19 cellular contexts compared by ENCODE assay signal in the genomic region with DNA sequence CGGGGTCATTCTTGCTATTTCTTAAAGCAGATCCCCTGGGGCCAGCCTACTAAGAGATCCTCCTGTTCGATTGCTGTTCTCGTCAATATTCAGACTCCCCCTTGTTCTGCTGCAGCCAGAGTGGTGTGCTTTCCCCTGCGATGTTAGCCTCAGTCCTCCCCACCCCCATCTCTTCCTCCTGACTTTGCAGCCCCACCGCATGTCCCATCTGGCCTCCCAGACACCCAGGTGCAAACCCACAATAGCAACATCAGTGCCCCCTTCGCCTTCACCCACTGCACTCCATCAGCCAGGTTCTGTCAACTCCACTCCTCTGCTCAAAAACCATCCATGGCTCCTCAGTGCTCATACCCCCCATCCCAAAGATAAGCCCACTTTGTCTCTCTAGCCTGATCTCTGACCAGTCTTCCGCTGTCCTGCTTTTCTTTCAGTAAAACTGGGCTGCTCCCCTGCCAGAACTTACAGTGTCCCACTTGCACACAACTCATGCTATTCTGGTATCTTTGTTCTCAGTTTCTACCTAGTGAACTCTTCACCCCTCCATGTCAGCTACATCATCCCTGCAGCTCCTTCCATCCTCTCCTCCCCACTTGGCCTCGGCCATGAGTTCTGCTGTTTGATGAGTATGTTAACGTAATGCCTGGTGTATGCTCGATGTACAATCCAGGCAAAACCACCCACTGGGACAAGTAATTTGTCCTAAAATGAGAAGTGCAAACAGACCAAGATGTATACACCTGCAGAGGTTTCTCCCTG. TPM values are rescaled to one million over a fixed set of nuclear protein-coding genes. Genes with fewer than 3 reads are reported as not detected.
A peak's percentile ranks its signal among the peaks of the same experiment; 100 is the strongest.
DNase-seq lines count a peak whose midpoint lies in the region; ATAC-seq, FAIRE-seq and TF ChIP-seq lines count a peak whose summit lies in the region.
"Had no signal": no experiment of that assay in that cellular context is flagged by ENCODE, and none has a peak within 500 bp of the region (broad histone marks: within the 10 kb centered on the region; RNA-seq: fewer than 3 reads in every experiment).

No MANE protein-coding gene starts in this region.

- H3K27ac ChIP-seq in cardiac muscle cell, result peak overlapping the region; percentile 73
- no peak overlapping the region for H3K27ac ChIP-seq in right atrium auricular region
- no peak overlapping the region for H3K27ac ChIP-seq in H1 (ENCODE audit: low read depth, low read length)
- H3K27ac ChIP-seq: Peyer's patch had no signal

- H3K36me3 ChIP-seq in cardiac muscle cell (peaks cover 3% of the 10 kb centered on the region), right atrium auricular region (no peaks in the 10 kb centered on the region), H1 (ENCODE audit: control insufficient read depth in 2 of 4, insufficient read depth in 4 of 4, low read length in 3 of 4) (no peaks in the 10 kb centered on the region)
- H3K36me3 ChIP-seq: Peyer's patch had no signal

- 0 out of 2 replicates have a peak, but pooled peaks cover 1% of the 10 kb centered on the region for H3K23me2 ChIP-seq in H1 (ENCODE audit: low read depth, low read length)

- 76% methylated on average over 10 of the region's 10 CpGs; no CpG with 5 or more reads in 1 of the 2 experiments for WGBS in H1 (ENCODE audit: extremely low coverage in 1 of 2, insufficient coverage in 1 of 2, insufficient read length in 1 of 2, insufficient replicate concordance in 2 of 2, low coverage in 1 of 2, low lambda C conversion rate in 2 of 2, missing lambda C conversion rate in 1 of 2), 2 experiments

- peak overlapping the region; percentile 73; the same call in 1 of the 2 replicates for H2BK15ac ChIP-seq in H1 (ENCODE audit: low read length)

- H3K27me3 ChIP-seq in cardiac muscle cell (no peaks in the 10 kb centered on the region), right atrium auricular region (no peaks in the 10 kb centered on the region), H1 (replicated peaks in 1 of 4; ENCODE audit: control insufficient read depth in 3 of 4, extremely low read depth in 1 of 4, insufficient read depth in 3 of 4, low read length in 3 of 4) (no peaks in the 10 kb centered on the region)
- H3K27me3 ChIP-seq: Peyer's patch had no signal

- H2BK120ac ChIP-seq in H1 (replicated peaks; ENCODE audit: low read depth, low read length), result no peak overlapping the region

- H2AFZ ChIP-seq in H1 (ENCODE audit: low read length), result no peak overlapping the region

- no peak for ATAC-seq in GM18517 (IDR thresholded peaks at IDR 0.05; ENCODE audit: unreplicated experiment)
- ATAC-seq: K562, T-helper 17 cell had no signal

- H3K56ac ChIP-seq in H1 (replicated peaks; ENCODE audit: insufficient read length, low read depth, low read length), result no peak overlapping the region

- in situ Hi-C loops in G401 (cut with HindIII; ENCODE audit: low sequenced_read_pairs), result no loop called here

- H3K4ac ChIP-seq in H1 (replicated peaks; ENCODE audit: insufficient read length, low read depth, low read length), result no peak overlapping the region

- H3K18ac ChIP-seq in H1 (ENCODE audit: extremely low read depth, low read length), result 0 out of 2 replicates have a peak overlapping the region, but pooled peaks have one; percentile 34

- POLR2A ChIA-PET in H1 (lab: Charles Lee; ENCODE audit: partially characterized antibody), result interaction anchor here (1.0 to 2.1 kb wide), 3 partner anchors 10 to 51 kb away, joined by 3 to 7 read pairs (median 3); no protein-coding TSS in a partner anchor

- no peak for FAIRE-seq in H1 (lab: Jason Lieb, UNC)
- FAIRE-seq in urothelium cell line (lab: Jason Lieb, UNC), result peak; percentile 79
- no peak for FAIRE-seq in GM12891 (lab: Jason Lieb, UNC)
- FAIRE-seq: A204.1, K562 had no signal

- no peak overlapping the region for H3K4me3 ChIP-seq in cardiac muscle cell
- H3K4me3 ChIP-seq in right atrium auricular region, result no peak overlapping the region
- no peak overlapping the region for H3K4me3 ChIP-seq in H1 (ENCODE audit: extremely low read depth in 1 of 4, insufficient read depth in 2 of 4, low read depth in 3 of 4, low read length in 4 of 4)
- H3K4me3 ChIP-seq: K562, Peyer's patch had no signal

- no peak overlapping the region for H3K23ac ChIP-seq in H1 (ENCODE audit: insufficient read length)

- no peaks in the 10 kb centered on the region for H3K79me2 ChIP-seq in H1 (ENCODE audit: control insufficient read depth in 1 of 2, insufficient read depth in 2 of 2, low read length in 2 of 2)

- H3K14ac ChIP-seq in H1 (ENCODE audit: insufficient read length), result no peak overlapping the region

- TF ChIP-seq CTCF in cardiac muscle cell (IDR thresholded peaks at IDR 0.05; ENCODE audit: low read depth, low read length), result no peak
- TF ChIP-seq CTCF in right atrium auricular region (IDR thresholded peaks at IDR 0.05), result no peak
- no peak for TF ChIP-seq CTCF in H1 (IDR thresholded peaks at IDR 0.05; ENCODE audit: control extremely low read depth in 1 of 3, insufficient read depth in 1 of 3, low read depth in 1 of 3, low read length in 3 of 3)

- peak overlapping the region; percentile 13 for H4K91ac ChIP-seq in H1 (replicated peaks; ENCODE audit: insufficient read length, low read length)

- no peak overlapping the region for H3K9ac ChIP-seq in H1 (replicated peaks in 1 of 4; ENCODE audit: extremely low read depth in 1 of 4, low read depth in 3 of 4, low read length in 3 of 4)

- H3K4me1 ChIP-seq in cardiac muscle cell (ENCODE audit: low read depth) (peaks cover 23% of the 10 kb centered on the region), right atrium auricular region (no peaks in the 10 kb centered on the region), H1 (replicated peaks in 1 of 4; ENCODE audit: control insufficient read depth in 3 of 4, insufficient read depth in 4 of 4, low read length in 3 of 4) (peaks cover 0 to 16% (median 9%) of the 10 kb centered on the region in 4 experiments; a peak in 5 of 7 replicates)
- H3K4me1 ChIP-seq: Peyer's patch had no signal

- H2BK12ac ChIP-seq in H1 (ENCODE audit: low read depth, low read length), result no peak overlapping the region

- no peaks in the 10 kb centered on the region for H3K79me1 ChIP-seq in H1 (ENCODE audit: low read depth, low read length)

- CTCF ChIA-PET in H1 (lab: Charles Lee; ENCODE audit: partially characterized antibody), result interaction anchor here (0.7 to 7.2 kb wide), 23 partner anchors 9 to 143 kb away, joined by 3 to 40 read pairs (median 5); no protein-coding TSS in a partner anchor

- H3K4me2 ChIP-seq in H1 (ENCODE audit: insufficient read depth in 1 of 2, low read depth in 2 of 2, low read length in 2 of 2), result no peak overlapping the region; a peak in 1 of 4 replicates

- no peaks in the 10 kb centered on the region for H3K9me3 ChIP-seq in cardiac muscle cell (ENCODE audit: low read depth)
- H3K9me3 ChIP-seq in right atrium auricular region, result no peaks in the 10 kb centered on the region
- H3K9me3 ChIP-seq in H1 (ENCODE audit: insufficient read depth in 2 of 2, low read depth in 1 of 2, low read length in 1 of 2), result no peaks in the 10 kb centered on the region
- H3K9me3 ChIP-seq: Peyer's patch had no signal

- H2BK5ac ChIP-seq in H1 (ENCODE audit: low read depth, low read length), result no peak overlapping the region

- no peak for DNase-seq in cardiac muscle cell (ENCODE audit: low read depth in 1 of 2, low spot score in 1 of 2)
- DNase-seq in right atrium auricular region (ENCODE audit: low spot score), result no peak
- DNase-seq in NCI-H2107 (lab: John Stamatoyannopoulos, UW), result peak; percentile 9
- DNase-seq in H1 (ENCODE audit: low read depth in 1 of 2, low spot score in 2 of 2), result no peak
- DNase-seq in urothelium cell line (ENCODE audit: low spot score), result no peak
- DNase-seq in G401 (ENCODE audit: low spot score), result no peak
- no peak for DNase-seq in GM12891 (ENCODE audit: insufficient read length, low spot score)
- DNase-seq: DMS 273 treated with DMSO at 0.1 percent for 48 hours, EL, NCI-H1436 treated with DMSO at 0.1 percent for 48 hours, NCI-H446, NCI-H748 treated with DMSO at 0.1 percent for 48 hours, Peyer's patch, Right ventricle myocardium superior, T-helper 17 cell had no signal

- no peak for TF ChIP-seq RAD21 in H1 (IDR thresholded peaks at IDR 0.05 in 1 of 2, conservative IDR thresholded peaks at IDR 0.05 in 1 of 2; ENCODE audit: low read depth in 2 of 2, low read length in 2 of 2)

- H2AK5ac ChIP-seq in H1 (ENCODE audit: low read depth, low read length), result no peak overlapping the region; the same call in 1 of the 2 replicates

- no peak overlapping the region for H4K8ac ChIP-seq in H1 (ENCODE audit: extremely low read depth, insufficient read depth, low read length)

- peak overlapping the region; percentile 11; the same call in 1 of the 2 replicates for H2BK20ac ChIP-seq in H1 (ENCODE audit: low read length)

- peak overlapping the region; percentile 1 for H4K5ac ChIP-seq in H1 (ENCODE audit: insufficient read length, low read depth, low read length)

- no peak for TF ChIP-seq POLR2A in H1 (IDR thresholded peaks at IDR 0.05; ENCODE audit: control extremely low read depth in 1 of 2, low read depth in 2 of 2, low read length in 2 of 2)
- no peak for TF ChIP-seq POLR2A in GM12891 (IDR thresholded peaks at IDR 0.05; ENCODE audit: low read depth, low read length)

- no peak for TF ChIP-seq EP300 in H1 (IDR thresholded peaks at IDR 0.05; ENCODE audit: borderline replicate concordance in 1 of 2, low read depth in 2 of 2, low read length in 2 of 2)

- H4K20me1 ChIP-seq in H1 (replicated peaks in 1 of 2; ENCODE audit: control insufficient read depth in 1 of 2, insufficient read depth in 2 of 2, low read length in 2 of 2), result no peaks in the 10 kb centered on the region

TF ChIP-seq in H1, 55 proteins besides CTCF, POLR2A, EP300 and RAD21 (continues in another document):
- no peak for TF ChIP-seq RNF2 (IDR thresholded peaks at IDR 0.05; ENCODE audit: borderline replicate concordance, low read depth, low read length, missing control alignments, poor library complexity, severe bottlenecking)

TF ChIP-seq in GM12891, 5 proteins besides CTCF, POLR2A, EP300 and RAD21 (continues in another document):
- no peak for TF ChIP-seq PAX5 (IDR thresholded peaks at IDR 0.05; ENCODE audit: insufficient read depth, low read length, severe bottlenecking)
- no peak for TF ChIP-seq POLR2AphosphoS5 (IDR thresholded peaks at IDR 0.05; ENCODE audit: low read depth, low read length)

RNA-seq across cellular contexts. Expression of a gene that starts 26.6 kb away (rescaled TPM):
- total RNA-seq in cardiac muscle cell, result 72.3 and 150 TPM in 2 replicates
- 57.2 and 95.2 TPM in 2 replicates for polyA plus RNA-seq in cardiac muscle cell
- total RNA-seq in right atrium auricular region, result 10 to 100 TPM in 1 of 2 donors, 1 to 10 TPM in 1; 5.7 to 11.8 TPM
- total RNA-seq in H1 (2021; fragmentation: NEBNext Ultra II Directional; extraction: Animal tissue kit (Norgen Biotek cat#: 25700)), result 4.5 and 5.2 TPM in 2 replicates
- polyA plus RNA-seq in H1 (2011; rRNA removed), result 2.6 and 3.7 TPM in 2 replicates
- polyA plus RNA-seq in H1 (2011; cell fraction: cytosol; rRNA removed), result 6.7 TPM
- polyA plus RNA-seq in H1 (2011; cell fraction: nucleus; rRNA removed), result 13.5 TPM
- 3.5 to 4.3 TPM (median 3.7 TPM) in 4 replicates for polyA plus RNA-seq in H1 (2012, experiment 1 of 2)
- polyA plus RNA-seq in H1 (2012, experiment 2 of 2), result 1.0 TPM
- 7.6 TPM for polyA plus RNA-seq in H1 (2013, experiment 1 of 2)
- polyA plus RNA-seq in H1 (2013, experiment 2 of 2), result 6.3 TPM
- 1.7 and 4.2 TPM in 2 replicates for polyA minus RNA-seq in H1 (2011; rRNA and poly(A)+ RNA removed)
- 0.95 TPM for polyA minus RNA-seq in H1 (2011; cell fraction: cytosol; rRNA and poly(A)+ RNA removed)
- 11.5 TPM for polyA minus RNA-seq in H1 (2011; cell fraction: nucleus; rRNA and poly(A)+ RNA removed)
- total RNA-seq in G401 (2014; rRNA removed; shearing (Covaris generic)), result 0.17 TPM in 1 of 2 replicates, not detected in the other
- polyA plus RNA-seq in GM12891 (2012; ENCODE audit: low read depth, missing spikeins), result 0.03 TPM
- total RNA-seq: K562, T-helper 17 cell had no signal
- polyA plus RNA-seq: CD14-positive monocyte, K562 had no signal
